11 cellular contexts compared by ENCODE assay signal in the genomic region with DNA sequence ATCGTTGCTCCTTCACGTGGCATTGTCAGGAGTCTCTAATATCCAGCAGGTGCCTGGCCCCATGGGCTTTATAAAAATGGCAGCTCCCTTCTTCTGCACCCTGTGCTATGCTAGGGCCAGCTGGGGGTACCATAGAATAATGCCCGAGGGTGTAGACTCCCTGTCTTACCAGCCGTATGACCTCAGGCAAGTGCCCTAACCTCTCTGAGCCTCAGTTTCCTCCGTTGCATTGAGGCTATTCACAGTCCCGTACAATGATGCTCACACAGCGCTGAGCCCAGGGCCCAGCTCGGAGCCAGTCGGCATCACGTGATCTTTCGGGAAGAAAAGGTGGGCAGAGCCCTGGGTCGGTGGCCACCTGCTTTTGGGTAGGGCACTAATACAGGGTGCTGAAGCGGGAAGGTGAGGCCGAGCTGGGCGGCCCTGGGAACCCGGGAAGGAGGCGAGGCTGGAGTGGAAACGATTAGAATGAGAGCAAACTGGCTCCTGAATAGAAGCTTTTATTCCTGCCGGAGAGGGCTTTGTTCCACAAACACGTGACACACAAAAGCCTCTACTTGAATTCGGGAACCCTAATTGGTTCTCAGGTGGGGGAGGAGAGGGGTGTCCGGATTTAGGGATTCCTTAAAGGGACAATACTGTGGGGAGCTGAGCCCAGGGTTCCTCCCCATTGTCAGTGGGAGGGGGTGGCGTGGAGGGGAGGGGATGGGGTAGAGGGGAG. TPM values are rescaled to one million over a fixed set of nuclear protein-coding genes. Genes with fewer than 3 reads are reported as not detected.
A peak's percentile ranks its signal among the peaks of the same experiment; 100 is the strongest.
DNase-seq lines count a peak whose midpoint lies in the region; ATAC-seq, FAIRE-seq and TF ChIP-seq lines count a peak whose summit lies in the region.
"Had no signal": no experiment of that assay in that cellular context is flagged by ENCODE, and none has a peak within 500 bp of the region (broad histone marks: within the 10 kb centered on the region; RNA-seq: fewer than 3 reads in every experiment).

No MANE protein-coding gene starts in this region.

- POLR2A ChIA-PET in CD8-positive, alpha-beta memory T cell (lab: Charles Lee), result no interaction called here
- POLR2A ChIA-PET in activated CD4-positive, alpha-beta T cell treated with anti-CD3 and anti-CD28 coated beads, Interleukin-2, amount 10 ng/mL, durations not matched to agents 7 days and 5 days (lab: Charles Lee), result no interaction called here

- peaks cover 46% of the 10 kb centered on the region for H3F3A ChIP-seq in neural progenitor cell (ENCODE audit: low read depth)

- H3K4me1 Mint-ChIP-seq in neural progenitor cell, result peaks cover 41% of the 10 kb centered on the region
- peaks cover 6 to 8% (median 6%) of the 10 kb centered on the region in 3 donors for H3K4me1 Mint-ChIP-seq in CD8-positive, alpha-beta memory T cell
- no peaks in the 10 kb centered on the region for H3K4me1 Mint-ChIP-seq in activated CD4-positive, alpha-beta T cell treated with anti-CD3 and anti-CD28 coated beads, Interleukin-2, amount 10 ng/mL, durations not matched to agents 7 days and 5 days

- no peaks in the 10 kb centered on the region for H4K20me1 ChIP-seq in neural progenitor cell (ENCODE audit: low read depth)

- no peak for FAIRE-seq in GM12892 (lab: Jason Lieb, UNC)

- H3K9me3 ChIP-seq in endocrine pancreas (ENCODE audit: control insufficient read depth, low read length) (no peaks in the 10 kb centered on the region), neural progenitor cell (ENCODE audit: low read depth) (no peaks in the 10 kb centered on the region)
- H3K9me3 ChIP-seq in CD8-positive, alpha-beta memory T cell (ENCODE audit: low read length), result no peaks in the 10 kb centered on the region
- H3K9me3 ChIP-seq: tibial nerve had no signal

- H3K27me3 ChIP-seq in endocrine pancreas (ENCODE audit: control insufficient read depth, insufficient read depth, low read length) (no peaks in the 10 kb centered on the region), neural progenitor cell (no peaks in the 10 kb centered on the region)
- H3K27me3 ChIP-seq in CD8-positive, alpha-beta memory T cell (ENCODE audit: insufficient read depth, low read length, poor library complexity, severe bottlenecking), result peaks cover 7% of the 10 kb centered on the region

- H3K4me2 ChIP-seq in neural progenitor cell, result peak overlapping the region; percentile 77

- peaks cover 7% of the 10 kb centered on the region for H3K27me3 Mint-ChIP-seq in neural progenitor cell (ENCODE audit: insufficient read depth, low read depth)
- peaks cover 27 to 37% of the 10 kb centered on the region in 2 donors for H3K27me3 Mint-ChIP-seq in CD8-positive, alpha-beta memory T cell
- peaks cover 32% of the 10 kb centered on the region for H3K27me3 Mint-ChIP-seq in activated CD4-positive, alpha-beta T cell treated with anti-CD3 and anti-CD28 coated beads, Interleukin-2, amount 10 ng/mL, durations not matched to agents 7 days and 5 days

- peak; percentile 20 for DNase-seq in G401 (ENCODE audit: low spot score)
- DNase-seq in NCI-H2107 (lab: John Stamatoyannopoulos, UW), result peak; percentile 91
- DNase-seq in neural progenitor cell (ENCODE audit: low spot score), result peak; percentile 97
- DNase-seq in GM12892 (ENCODE audit: insufficient read length), result no peak
- DNase-seq in omental fat pad (ENCODE audit: low spot score), result no peak
- no peak for DNase-seq in CD8-positive, alpha-beta memory T cell
- no peak for DNase-seq in activated CD4-positive, alpha-beta T cell treated with anti-CD3 and anti-CD28 coated beads, Interleukin-2, amount 10 ng/mL, durations not matched to agents 7 days and 5 days
- DNase-seq: NCI-H2171 had no signal

- no peak for TF ChIP-seq CTCF in neural progenitor cell (IDR thresholded peaks at IDR 0.05)
- no peak for TF ChIP-seq CTCF in omental fat pad (IDR thresholded peaks at IDR 0.05)

- peak overlapping the region; percentile 95 for H3K27ac ChIP-seq in neural progenitor cell
- no peak overlapping the region for H3K27ac ChIP-seq in CD8-positive, alpha-beta memory T cell (ENCODE audit: low read depth, low read length)
- H3K27ac ChIP-seq: tibial nerve had no signal

- no peak for ATAC-seq in omental fat pad (ENCODE audit: low FRiP score)
- ATAC-seq: SK-N-SH treated with all-trans-retinoic acid at 6 μM for 48 hours had no signal

- TF ChIP-seq POLR2A in GM12892 (IDR thresholded peaks at IDR 0.05; ENCODE audit: low read depth, low read length), result no peak

- peak overlapping the region; percentile 99 for H3K27ac Mint-ChIP-seq in neural progenitor cell
- peak overlapping the region in 1 of 8 donors; percentile 43 for H3K27ac Mint-ChIP-seq in CD8-positive, alpha-beta memory T cell
- H3K27ac Mint-ChIP-seq in activated CD4-positive, alpha-beta T cell treated with anti-CD3 and anti-CD28 coated beads, Interleukin-2, amount 10 ng/mL, durations not matched to agents 7 days and 5 days, result no peak overlapping the region

- H3K36me3 Mint-ChIP-seq in neural progenitor cell, result no peaks in the 10 kb centered on the region
- H3K36me3 Mint-ChIP-seq in CD8-positive, alpha-beta memory T cell, result no peaks in the 10 kb centered on the region
- no peaks in the 10 kb centered on the region for H3K36me3 Mint-ChIP-seq in activated CD4-positive, alpha-beta T cell treated with anti-CD3 and anti-CD28 coated beads, Interleukin-2, amount 10 ng/mL, durations not matched to agents 7 days and 5 days (ENCODE audit: low read depth)

- peak overlapping the region; percentile 79 for H3K4me3 Mint-ChIP-seq in neural progenitor cell
- H3K4me3 Mint-ChIP-seq in CD8-positive, alpha-beta memory T cell, result no peak overlapping the region
- H3K4me3 Mint-ChIP-seq in activated CD4-positive, alpha-beta T cell treated with anti-CD3 and anti-CD28 coated beads, Interleukin-2, amount 10 ng/mL, durations not matched to agents 7 days and 5 days, result no peak overlapping the region

- in situ Hi-C loops in G401 (cut with HindIII; ENCODE audit: low sequenced_read_pairs), result no loop called here

- no peaks in the 10 kb centered on the region for H3K79me2 ChIP-seq in neural progenitor cell (ENCODE audit: low read depth)

- H3K9ac ChIP-seq in endocrine pancreas (ENCODE audit: control insufficient read depth, insufficient read depth, low read length) (peak overlapping the region; percentile 19), neural progenitor cell (no peak overlapping the region)

- CTCF ChIA-PET in CD8-positive, alpha-beta memory T cell (lab: Charles Lee), result no interaction called here
- CTCF ChIA-PET in activated CD4-positive, alpha-beta T cell treated with anti-CD3 and anti-CD28 coated beads, Interleukin-2, amount 10 ng/mL, durations not matched to agents 7 days and 5 days (lab: Charles Lee), result no interaction called here

- H3K4me1 ChIP-seq in endocrine pancreas (ENCODE audit: control insufficient read depth, insufficient read depth, low read length), result no peaks in the 10 kb centered on the region
- H3K4me1 ChIP-seq in neural progenitor cell, result peaks cover 32% of the 10 kb centered on the region
- H3K4me1 ChIP-seq in CD8-positive, alpha-beta memory T cell (ENCODE audit: insufficient read depth, low read length), result no peaks in the 10 kb centered on the region

- no peak overlapping the region for H2AFZ ChIP-seq in neural progenitor cell (replicated peaks)

- no peaks in the 10 kb centered on the region for H3K9me3 Mint-ChIP-seq in neural progenitor cell
- no peaks in the 10 kb centered on the region for H3K9me3 Mint-ChIP-seq in CD8-positive, alpha-beta memory T cell
- no peaks in the 10 kb centered on the region for H3K9me3 Mint-ChIP-seq in activated CD4-positive, alpha-beta T cell treated with anti-CD3 and anti-CD28 coated beads, Interleukin-2, amount 10 ng/mL, durations not matched to agents 7 days and 5 days

- H3K36me3 ChIP-seq in endocrine pancreas (ENCODE audit: control insufficient read depth, insufficient read depth, low read length), result no peaks in the 10 kb centered on the region
- H3K36me3 ChIP-seq in neural progenitor cell, result no peaks in the 10 kb centered on the region
- H3K36me3 ChIP-seq in CD8-positive, alpha-beta memory T cell (ENCODE audit: insufficient read depth, low read length), result no peaks in the 10 kb centered on the region
- H3K36me3 ChIP-seq: tibial nerve had no signal

- H3K4me3 ChIP-seq in endocrine pancreas (ENCODE audit: control insufficient read depth, insufficient read depth, low read length) (no peak overlapping the region), neural progenitor cell (peak overlapping the region; percentile 8)
- no peak overlapping the region for H3K4me3 ChIP-seq in CD8-positive, alpha-beta memory T cell (ENCODE audit: low read length)

RNA-seq across cellular contexts. Expression of a gene that starts 19.9 kb away (rescaled TPM):
- 6.3 and 24.6 TPM in 2 replicates for total RNA-seq in G401 (2014; rRNA removed; shearing (Covaris generic))
- total RNA-seq in neural progenitor cell (ENCODE audit: low replicate concordance) (40.2 and 48.6 TPM in 2 replicates), omental fat pad (1 to 10 TPM in 1 of 4 donors, under 1 TPM in 2, not detected in 1; 0.13 to 2.0 (median 0.37) TPM)
- polyA plus RNA-seq in GM12892 (2012; ENCODE audit: missing spikeins), result not detected
- under 1 TPM; 0.22 TPM for total RNA-seq in CD8-positive, alpha-beta memory T cell
- polyA plus RNA-seq in CD8-positive, alpha-beta memory T cell, result not detected
- total RNA-seq in activated CD4-positive, alpha-beta T cell treated with anti-CD3 and anti-CD28 coated beads, Interleukin-2, amount 10 ng/mL, durations not matched to agents 7 days and 5 days, result not detected

RNA-seq across cellular contexts. Expression of a gene that starts 49.0 kb away (rescaled TPM):
- 487 and 568 TPM in 2 replicates for total RNA-seq in G401 (2014; rRNA removed; shearing (Covaris generic))
- total RNA-seq in neural progenitor cell (ENCODE audit: low replicate concordance) (296 and 432 TPM in 2 replicates), omental fat pad (100 to 1,000 TPM; 374 to 751 (median 529) TPM)
- polyA plus RNA-seq in GM12892 (2012; ENCODE audit: missing spikeins), result 447 TPM
- 100 to 1,000 TPM; 475 TPM for total RNA-seq in CD8-positive, alpha-beta memory T cell
- polyA plus RNA-seq in CD8-positive, alpha-beta memory T cell, result 785 TPM
- total RNA-seq in activated CD4-positive, alpha-beta T cell treated with anti-CD3 and anti-CD28 coated beads, Interleukin-2, amount 10 ng/mL, durations not matched to agents 7 days and 5 days, result 100 to 1,000 TPM; 323 to 355 TPM

RNA-seq across cellular contexts. Expression of a gene that starts 57.3 kb away (rescaled TPM):
- total RNA-seq in G401 (2014; rRNA removed; shearing (Covaris generic)), result 90.3 and 118 TPM in 2 replicates
- total RNA-seq in neural progenitor cell (ENCODE audit: low replicate concordance) (47.2 and 72.1 TPM in 2 replicates), omental fat pad (10 to 100 TPM; 11.3 to 21.6 (median 16.2) TPM)
- 88.5 TPM for polyA plus RNA-seq in GM12892 (2012; ENCODE audit: missing spikeins)
- total RNA-seq in CD8-positive, alpha-beta memory T cell, result 10 to 100 TPM; 87.0 to 88.1 TPM
- polyA plus RNA-seq in CD8-positive, alpha-beta memory T cell, result 51.6 TPM
- total RNA-seq in activated CD4-positive, alpha-beta T cell treated with anti-CD3 and anti-CD28 coated beads, Interleukin-2, amount 10 ng/mL, durations not matched to agents 7 days and 5 days, result 10 to 100 TPM; 26.7 to 31.6 TPM

RNA-seq across cellular contexts. Expression of a gene that starts 57.4 kb away (rescaled TPM):
- 34.3 and 42.3 TPM in 2 replicates for total RNA-seq in G401 (2014; rRNA removed; shearing (Covaris generic))
- total RNA-seq in neural progenitor cell (ENCODE audit: low replicate concordance) (21.9 and 29.1 TPM in 2 replicates), omental fat pad (10 to 100 TPM; 22.8 to 30.7 (median 24.2) TPM)
- polyA plus RNA-seq in GM12892 (2012; ENCODE audit: missing spikeins), result 14.5 TPM
- total RNA-seq in CD8-positive, alpha-beta memory T cell, result 10 to 100 TPM; 28.6 to 30.6 TPM
- 29.8 TPM for polyA plus RNA-seq in CD8-positive, alpha-beta memory T cell
- 10 to 100 TPM; 27.3 to 32.3 TPM for total RNA-seq in activated CD4-positive, alpha-beta T cell treated with anti-CD3 and anti-CD28 coated beads, Interleukin-2, amount 10 ng/mL, durations not matched to agents 7 days and 5 days

Comparison
In these comparisons a context has a peak if more than half of its experiments do, and no peak if none do; other contexts are left out.
1. DNase-seq: peak in G401 (single experiment), NCI-H2107 (single experiment) and neural progenitor cell (single experiment); none in GM12892 (single experiment), omental fat pad (single experiment), CD8-positive, alpha-beta memory T cell (0 of 5) and activated CD4-positive, alpha-beta T cell treated with anti-CD3 and anti-CD28 coated beads, Interleukin-2, amount 10 ng/mL, durations not matched to agents 7 days and 5 days (single experiment).